8 cellular contexts compared by ENCODE assay signal in the genomic region with DNA sequence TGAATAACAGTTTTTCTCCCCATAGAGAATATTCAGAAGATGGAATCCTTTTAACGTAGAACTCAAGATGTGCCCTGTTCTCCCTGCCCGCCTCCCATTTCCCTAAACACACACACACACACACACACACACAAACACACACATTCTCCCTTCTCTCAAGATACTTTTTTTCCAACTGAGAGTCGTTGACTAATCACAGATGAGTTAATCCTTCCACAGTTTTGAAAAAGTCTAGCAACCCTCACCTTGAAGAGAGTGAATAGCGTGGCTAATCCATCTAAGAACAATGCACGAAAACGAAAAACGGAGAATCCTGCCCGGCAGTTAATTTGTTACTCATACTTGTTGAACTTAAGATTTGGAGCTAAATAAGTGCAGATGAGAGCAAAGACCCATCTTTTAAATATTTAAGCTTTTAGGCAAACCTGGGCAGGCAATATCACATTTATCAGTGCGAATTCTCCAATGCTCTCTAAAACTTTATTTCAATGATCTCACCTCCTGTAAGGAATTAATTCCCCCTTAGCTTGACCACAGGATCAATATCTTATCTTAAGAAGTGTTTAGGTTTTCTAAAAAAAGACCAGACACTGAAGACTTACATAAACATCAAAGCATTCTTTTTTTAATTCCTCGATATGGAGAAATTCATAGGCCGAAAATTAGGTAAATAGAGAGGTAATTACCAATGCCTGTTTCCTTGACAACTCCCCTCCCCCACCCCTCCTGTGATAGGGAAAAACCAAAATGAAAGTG. TPM values are rescaled to one million over a fixed set of nuclear protein-coding genes. Genes with fewer than 3 reads are reported as not detected.
DNase-seq lines count a peak whose midpoint lies in the region; ATAC-seq lines count a peak whose summit lies in the region.

No MANE protein-coding gene starts in this region.

- peaks cover 24% of the 10 kb centered on the region for H3K4me1 ChIP-seq in CD4-positive, CD25-positive, alpha-beta regulatory T cell (ENCODE audit: control insufficient read depth, insufficient read depth, low read length, poor library complexity, severe bottlenecking)
- H3K4me1 ChIP-seq in HUES6 (ENCODE audit: control insufficient read depth, insufficient read depth, low read length) (peaks cover 35% of the 10 kb centered on the region), adipocyte (ENCODE audit: control insufficient read depth, insufficient read depth, low read length) (peaks cover 15% of the 10 kb centered on the region)

- no peak for DNase-seq in CD4-positive, CD25-positive, alpha-beta regulatory T cell
- DNase-seq in adipocyte (ENCODE audit: low read depth) (peak; percentile 43), immature natural killer cell (no peak), NCI-H187 treated with DMSO at 0.1 percent for 48 hours (lab: John Stamatoyannopoulos, UW) (no peak), NCI-H510A treated with DMSO at 0.1 percent for 48 hours (lab: John Stamatoyannopoulos, UW) (no peak)
- no peak for DNase-seq in stimulated activated naive B cell treated with anti-CD40 and anti-IgM and Interleukin-4, amounts not matched to agents 10 μg/mL and 1 μg/mL and 100 μg/mL, for 72 hours

- peaks cover 20% of the 10 kb centered on the region for H3K27me3 Mint-ChIP-seq in CD4-positive, CD25-positive, alpha-beta regulatory T cell
- peaks cover 5 to 14% (median 14%) of the 10 kb centered on the region in 3 donors for H3K27me3 Mint-ChIP-seq in immature natural killer cell (ENCODE audit: low read depth in 3 of 3)
- peaks cover 6 to 9% of the 10 kb centered on the region in 2 donors for H3K27me3 Mint-ChIP-seq in stimulated activated naive B cell treated with anti-CD40 and anti-IgM and Interleukin-4, amounts not matched to agents 10 μg/mL and 1 μg/mL and 100 μg/mL, for 72 hours

- no peaks in the 10 kb centered on the region for H3K36me3 ChIP-seq in CD4-positive, CD25-positive, alpha-beta regulatory T cell (ENCODE audit: control insufficient read depth, insufficient read depth, low read length)
- H3K36me3 ChIP-seq in HUES6 (ENCODE audit: control insufficient read depth, insufficient read depth, low read length): no peaks in the 10 kb centered on the region; the same call in 1 of the 2 replicates
- H3K36me3 ChIP-seq in adipocyte (ENCODE audit: control insufficient read depth, insufficient read depth, low read length, severe bottlenecking): no peaks in the 10 kb centered on the region

- peak overlapping the region; percentile 76 for H3K27ac ChIP-seq in CD4-positive, CD25-positive, alpha-beta regulatory T cell (ENCODE audit: insufficient read depth, low read length, poor library complexity, severe bottlenecking)
- H3K27ac ChIP-seq in HUES6 (ENCODE audit: low read depth, low read length): peak overlapping the region; percentile 62

- H3K4me3 Mint-ChIP-seq in CD4-positive, CD25-positive, alpha-beta regulatory T cell: peak overlapping the region; percentile 91 to 98 (median 93)
- peak overlapping the region; percentile 85 to 93 (median 90) for H3K4me3 Mint-ChIP-seq in immature natural killer cell
- peak overlapping the region; percentile 95 to 99 for H3K4me3 Mint-ChIP-seq in stimulated activated naive B cell treated with anti-CD40 and anti-IgM and Interleukin-4, amounts not matched to agents 10 μg/mL and 1 μg/mL and 100 μg/mL, for 72 hours

- peak overlapping the region; percentile 72 to 98 (median 92) for H3K27ac Mint-ChIP-seq in CD4-positive, CD25-positive, alpha-beta regulatory T cell
- H3K27ac Mint-ChIP-seq in immature natural killer cell: peak overlapping the region; percentile 94 to 98 (median 95)
- H3K27ac Mint-ChIP-seq in stimulated activated naive B cell treated with anti-CD40 and anti-IgM and Interleukin-4, amounts not matched to agents 10 μg/mL and 1 μg/mL and 100 μg/mL, for 72 hours: peak overlapping the region; percentile 92

- H3K27me3 ChIP-seq in CD4-positive, CD25-positive, alpha-beta regulatory T cell (ENCODE audit: control insufficient read depth, insufficient read depth, low read length): no peaks in the 10 kb centered on the region
- no peaks in the 10 kb centered on the region for H3K27me3 ChIP-seq in HUES6 (ENCODE audit: control insufficient read depth, insufficient read depth, low read length)
- H3K27me3 ChIP-seq in adipocyte (replicated peaks; ENCODE audit: control insufficient read depth, insufficient read depth, low read length): no peaks in the 10 kb centered on the region

- peaks cover 0 to 4% (median 0%) of the 10 kb centered on the region in 7 donors for H3K9me3 Mint-ChIP-seq in CD4-positive, CD25-positive, alpha-beta regulatory T cell
- no peaks in the 10 kb centered on the region for H3K9me3 Mint-ChIP-seq in immature natural killer cell
- no peaks in the 10 kb centered on the region for H3K9me3 Mint-ChIP-seq in stimulated activated naive B cell treated with anti-CD40 and anti-IgM and Interleukin-4, amounts not matched to agents 10 μg/mL and 1 μg/mL and 100 μg/mL, for 72 hours

- H3K9me3 ChIP-seq in CD4-positive, CD25-positive, alpha-beta regulatory T cell (ENCODE audit: control insufficient read depth in 2 of 2, low read length in 2 of 2): no peaks in the 10 kb centered on the region
- H3K9me3 ChIP-seq in HUES6 (ENCODE audit: control insufficient read depth, insufficient read depth, low read depth, low read length) (no peaks in the 10 kb centered on the region), adipocyte (ENCODE audit: control insufficient read depth, low read length) (no peaks in the 10 kb centered on the region)

- H3K36me3 Mint-ChIP-seq in CD4-positive, CD25-positive, alpha-beta regulatory T cell: peaks cover 5% of the 10 kb centered on the region
- peaks cover 13 to 20% (median 13%) of the 10 kb centered on the region in 3 donors for H3K36me3 Mint-ChIP-seq in immature natural killer cell
- H3K36me3 Mint-ChIP-seq in stimulated activated naive B cell treated with anti-CD40 and anti-IgM and Interleukin-4, amounts not matched to agents 10 μg/mL and 1 μg/mL and 100 μg/mL, for 72 hours: peaks cover 0 to 4% of the 10 kb centered on the region in 2 donors

- H3K4me1 Mint-ChIP-seq in CD4-positive, CD25-positive, alpha-beta regulatory T cell: peaks cover 26 to 28% (median 26%) of the 10 kb centered on the region in 4 donors
- H3K4me1 Mint-ChIP-seq in immature natural killer cell: peaks cover 30 to 57% of the 10 kb centered on the region in 2 donors
- peaks cover 11 to 12% of the 10 kb centered on the region in 2 donors for H3K4me1 Mint-ChIP-seq in stimulated activated naive B cell treated with anti-CD40 and anti-IgM and Interleukin-4, amounts not matched to agents 10 μg/mL and 1 μg/mL and 100 μg/mL, for 72 hours

- no peak for ATAC-seq in CD4-positive, CD25-positive, alpha-beta regulatory T cell (ENCODE audit: low read depth in 2 of 2)
- no peak for ATAC-seq in stimulated activated naive B cell treated with anti-CD40 and anti-IgM and Interleukin-4, amounts not matched to agents 10 μg/mL and 1 μg/mL and 100 μg/mL, for 72 hours (replicated peaks)
- no peak for ATAC-seq in HG03135 (IDR thresholded peaks at IDR 0.05; ENCODE audit: unreplicated experiment)

- peak overlapping the region; percentile 91 for H3K4me3 ChIP-seq in CD4-positive, CD25-positive, alpha-beta regulatory T cell (ENCODE audit: low read depth, low read length)
- H3K4me3 ChIP-seq in HUES6 (ENCODE audit: low read depth, low read length) (peak overlapping the region; percentile 79), adipocyte (ENCODE audit: low read length) (peak overlapping the region; percentile 93)

- H3K9ac ChIP-seq in HUES6 (ENCODE audit: low read length): peak overlapping the region; percentile 92
- peak overlapping the region; percentile 84 for H3K9ac ChIP-seq in adipocyte (ENCODE audit: low read length)

RNA-seq across cellular contexts. Expression of a gene that starts 1.1 kb away (rescaled TPM):
- total RNA-seq in CD4-positive, CD25-positive, alpha-beta regulatory T cell: 14.6 TPM
- polyA plus RNA-seq in CD4-positive, CD25-positive, alpha-beta regulatory T cell: 1 to 10 TPM; 2.4 to 4.7 (median 3.9) TPM
- polyA plus RNA-seq in immature natural killer cell: 10 to 100 TPM; 14.4 to 16.6 (median 14.8) TPM
